ENCODE assay signal across 24 cellular contexts in the genomic region with DNA sequence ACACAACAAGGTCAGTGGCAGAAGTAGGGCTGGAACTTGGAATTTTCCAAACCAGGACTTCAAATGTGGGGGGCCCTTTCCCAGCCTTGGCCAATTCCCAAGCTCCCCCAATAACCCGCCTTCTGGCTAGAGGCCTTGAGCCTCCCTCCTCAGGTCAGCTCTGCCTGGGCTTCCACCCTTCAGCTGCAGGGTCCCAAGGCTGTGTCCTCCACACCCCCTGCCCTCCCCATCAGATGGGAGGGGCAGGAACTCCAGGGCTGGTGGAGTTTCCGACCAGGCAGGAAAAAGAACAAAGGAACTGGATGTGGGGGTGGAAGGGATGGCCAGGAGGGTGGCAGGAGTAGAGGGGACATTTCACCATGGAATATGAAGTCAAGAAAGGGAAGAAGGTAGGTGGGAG. TPM values are rescaled to one million over a fixed set of nuclear protein-coding genes. Genes with fewer than 3 reads are reported as not detected.
DNase-seq lines count a peak whose midpoint lies in the region; ATAC-seq and TF ChIP-seq lines count a peak whose summit lies in the region.
"Had no signal": no experiment of that assay in that cellular context is flagged by ENCODE, and none has a peak within 500 bp of the region (broad histone marks: within the 10 kb centered on the region; RNA-seq: fewer than 3 reads in every experiment).

A gene (plus strand): TSS at position 343 of the 400 bp plus-strand sequence. CDS start 17 bp downstream, at position 360.

- peak within 1 kb of the TSS in 2 of 3 donors; percentile 50 to 51 for H3K9ac ChIP-seq in skeletal muscle tissue (ENCODE audit: low read depth in 1 of 3, low read length in 3 of 3)

- H4K20me1 ChIP-seq in GM23338 (replicated peaks; ENCODE audit: insufficient read depth) = no peaks in the 10 kb centered on the region

- intact Hi-C loops in aorta (cut with DNase I) = no loop called here

- H3K36me3 ChIP-seq in GM23338 (ENCODE audit: insufficient read depth) (no peaks in the 10 kb centered on the region), skeletal muscle tissue (ENCODE audit: control insufficient read depth in 3 of 3, insufficient read depth in 3 of 3, low read length in 3 of 3) (no peaks in the 10 kb centered on the region), aorta (ENCODE audit: control insufficient read depth in 1 of 2, insufficient read depth in 2 of 2, low read length in 1 of 2) (no peaks in the 10 kb centered on the region)
- H3K36me3 ChIP-seq: cardiac muscle cell had no signal

- TF ChIP-seq CTCF in GM23338 (conservative IDR thresholded peaks at IDR 0.05; ENCODE audit: low read depth in 2 of 2) = no peak

- in situ Hi-C loops in endometrial microvascular endothelial cells (cut with HindIII; ENCODE audit: inconsistent ontology term, low pct_unique_long_range_greater_than_20kb, low sequenced_read_pairs) = no loop called here

- peaks cover 18% of the 10 kb centered on the region for H3K27me3 Mint-ChIP-seq in GM23338 (ENCODE audit: insufficient read depth, low read depth, poor library complexity)

- WGBS in aorta, 2 donors = 36 to 50% methylated on average over 2 of the region's 2 CpGs

- ATAC-seq in GM23338 (peak; percentile 10; the same call in 1 of the 3 replicates), aorta (ENCODE audit: low FRiP score) (no peak), GM18867 (IDR thresholded peaks at IDR 0.05; ENCODE audit: unreplicated experiment) (no peak), GM18858 (IDR thresholded peaks at IDR 0.05; ENCODE audit: unreplicated experiment) (no peak)
- ATAC-seq: activated T-cell treated with anti-CD3 and anti-CD28 coated beads, Interleukin-2, amount 50 U/mL, for 4 hours; foreskin keratinocyte had no signal

- peak within 1 kb of the TSS; percentile 77 for H2AFZ ChIP-seq in GM23338

- H3K4me3 ChIP-seq in GM23338 = peak within 1 kb of the TSS; percentile 37
- peak within 1 kb of the TSS; percentile 9 to 64 (median 61) for H3K4me3 ChIP-seq in skeletal muscle tissue (ENCODE audit: low read length in 3 of 3)
- H3K4me3 ChIP-seq in aorta (ENCODE audit: low read length in 2 of 2) = no peak within 1 kb of the TSS
- H3K4me3 ChIP-seq: A549, cardiac muscle cell, K562, SK-N-MC, testis had no signal

- no peaks in the 10 kb centered on the region for H3K27me3 ChIP-seq in GM23338 (ENCODE audit: insufficient read depth)
- peaks cover 15 to 20% (median 19%) of the 10 kb centered on the region in 3 donors for H3K27me3 ChIP-seq in skeletal muscle tissue (ENCODE audit: control insufficient read depth in 3 of 3, insufficient read depth in 3 of 3, low read length in 3 of 3)
- H3K27me3 ChIP-seq in aorta (ENCODE audit: control insufficient read depth in 1 of 2, insufficient read depth in 2 of 2, low read length in 1 of 2) = no peaks in the 10 kb centered on the region
- H3K27me3 ChIP-seq: cardiac muscle cell, testis had no signal

- no peaks in the 10 kb centered on the region for H3K79me2 ChIP-seq in GM23338 (replicated peaks; ENCODE audit: insufficient read depth)

- H3K9me2 ChIP-seq in GM23338 (ENCODE audit: insufficient read depth) = peaks cover 4% of the 10 kb centered on the region

- no peaks in the 10 kb centered on the region for H3K36me3 Mint-ChIP-seq in GM23338 (ENCODE audit: low read depth)
- H3K36me3 Mint-ChIP-seq: activated naive CD8-positive, alpha-beta T cell; mesothelial cell of epicardium had no signal

- no peak within 1 kb of the TSS for H3K27ac Mint-ChIP-seq in GM23338
- H3K27ac Mint-ChIP-seq: activated naive CD8-positive, alpha-beta T cell; mesothelial cell of epicardium had no signal

- H3K4me1 Mint-ChIP-seq in GM23338 = peaks cover 54% of the 10 kb centered on the region
- H3K4me1 Mint-ChIP-seq: mesothelial cell of epicardium had no signal

- peak within 1 kb of the TSS; percentile 67 for H3K4me2 ChIP-seq in GM23338
- H3K4me2 ChIP-seq: A549 had no signal

- peak within 1 kb of the TSS; percentile 39; the same call in 2 of the 3 replicates for H3K4me3 Mint-ChIP-seq in GM23338
- H3K4me3 Mint-ChIP-seq: activated naive CD8-positive, alpha-beta T cell; activated T-cell treated with anti-CD3 and anti-CD28 coated beads, Interleukin-2, amount 50 U/mL, for 4 hours; mesothelial cell of epicardium; neural crest cell had no signal

- peaks cover 11% of the 10 kb centered on the region for H3F3A ChIP-seq in GM23338 (replicated peaks; ENCODE audit: low read depth)

- peaks cover 61% of the 10 kb centered on the region for H3K4me1 ChIP-seq in GM23338 (ENCODE audit: insufficient read depth)
- peaks cover 3 to 23% (median 10%) of the 10 kb centered on the region in 3 donors for H3K4me1 ChIP-seq in skeletal muscle tissue (ENCODE audit: control insufficient read depth in 3 of 3, insufficient read depth in 3 of 3, low read length in 3 of 3)
- H3K4me1 ChIP-seq in aorta (ENCODE audit: control insufficient read depth in 1 of 2, insufficient read depth in 2 of 2, low read length in 2 of 2) = no peaks in the 10 kb centered on the region
- H3K4me1 ChIP-seq: A549, foreskin keratinocyte, testis had no signal

- peaks cover 13% of the 10 kb centered on the region for H3K9me3 Mint-ChIP-seq in GM23338
- H3K9me3 Mint-ChIP-seq: activated T-cell treated with anti-CD3 and anti-CD28 coated beads, Interleukin-2, amount 50 U/mL, for 4 hours; mesothelial cell of epicardium; neural crest cell had no signal

- H3K27ac ChIP-seq in GM23338 (ENCODE audit: low read depth) = no peak within 1 kb of the TSS
- H3K27ac ChIP-seq in skeletal muscle tissue (ENCODE audit: low read depth, low read length) = no peak within 1 kb of the TSS
- no peak within 1 kb of the TSS for H3K27ac ChIP-seq in aorta (ENCODE audit: low read depth in 1 of 2, low read length in 2 of 2)
- H3K27ac ChIP-seq: A549, cardiac muscle cell, foreskin keratinocyte, SK-N-MC, testis had no signal

- no peaks in the 10 kb centered on the region for H3K9me3 ChIP-seq in skeletal muscle tissue (ENCODE audit: control insufficient read depth in 3 of 3, low read length in 3 of 3)
- H3K9me3 ChIP-seq in aorta (ENCODE audit: control insufficient read depth, low read length) = no peaks in the 10 kb centered on the region
- H3K9me3 ChIP-seq: A549, testis had no signal

- DNase-seq in GM23338 (ENCODE audit: low spot score) (no peak), left kidney (ENCODE audit: low read depth, low spot score) (peak; percentile 23), aorta (no peak)
- no peak for DNase-seq in stimulated activated CD4-positive, alpha-beta T cell treated with anti-CD3 and anti-CD28 coated beads, Interleukin-12 subunit alpha, Interleukin-12 subunit beta, amount 100 ng/mL, for 4 hours
- DNase-seq: activated CD4-positive, alpha-beta T cell treated with anti-CD3 and anti-CD28 coated beads, Interleukin-2, amount 50 U/mL, for 4 hours; activated T-cell treated with anti-CD3 and anti-CD28 coated beads, Interleukin-2, amount 50 U/mL, for 4 hours; DMS79 treated with DMSO at 0.1 percent for 48 hours; foreskin keratinocyte; NCI-H2081; NCI-H524 treated with DMSO at 0.1 percent for 48 hours; retina; stimulated activated CD4-positive, alpha-beta T cell treated with anti-CD3 and anti-CD28 coated beads, Interleukin-2, amount 100 ng/mL, for 48 hours; testis had no signal

TF ChIP-seq in GM23338, 12 proteins besides CTCF, POLR2A, EP300 and RAD21 (continues in another document):
- TF ChIP-seq ZNF114 (CRISPR knock-in tag; IDR thresholded peaks at IDR 0.05) = no peak
- TF ChIP-seq CREB1 (CRISPR knock-in tag; IDR thresholded peaks at IDR 0.05; ENCODE audit: low read depth) = no peak
- TF ChIP-seq NANOG (IDR thresholded peaks at IDR 0.05; ENCODE audit: borderline replicate concordance) = no peak
- no peak for TF ChIP-seq POLR2AphosphoS5 (IDR thresholded peaks at IDR 0.05; ENCODE audit: low read depth)
- TF ChIP-seq, protein P1, sequence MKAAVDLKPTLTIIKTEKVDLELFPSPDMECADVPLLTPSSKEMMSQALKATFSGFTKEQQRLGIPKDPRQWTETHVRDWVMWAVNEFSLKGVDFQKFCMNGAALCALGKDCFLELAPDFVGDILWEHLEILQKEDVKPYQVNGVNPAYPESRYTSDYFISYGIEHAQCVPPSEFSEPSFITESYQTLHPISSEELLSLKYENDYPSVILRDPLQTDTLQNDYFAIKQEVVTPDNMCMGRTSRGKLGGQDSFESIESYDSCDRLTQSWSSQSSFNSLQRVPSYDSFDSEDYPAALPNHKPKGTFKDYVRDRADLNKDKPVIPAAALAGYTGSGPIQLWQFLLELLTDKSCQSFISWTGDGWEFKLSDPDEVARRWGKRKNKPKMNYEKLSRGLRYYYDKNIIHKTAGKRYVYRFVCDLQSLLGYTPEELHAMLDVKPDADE (IDR thresholded peaks at IDR 0.05) = no peak
- TF ChIP-seq EZH2phosphoT487 (IDR thresholded peaks at IDR 0.05; ENCODE audit: unreplicated experiment) = no peak

RNA-seq across cellular contexts. Expression of the gene that starts here (rescaled TPM):
- 9.6 and 13.3 TPM in 2 replicates for total RNA-seq in GM23338 (2014; rRNA removed; shearing (Covaris generic))
- polyA plus RNA-seq in GM23338 (2016; fragmentation: Nextera tagmentation; extraction: Ambion mirVana) = 4.9 and 6.4 TPM in 2 replicates
- 13.1 TPM for total RNA-seq in endometrial microvascular endothelial cells (ENCODE audit: inconsistent ontology term)
- total RNA-seq in skeletal muscle tissue = 4.7 TPM
- 10 to 100 TPM in 1 of 2 donors, 1 to 10 TPM in 1; 7.4 to 11.0 TPM for total RNA-seq in aorta
- polyA plus RNA-seq in aorta = 1 to 10 TPM in 1 of 2 donors, under 1 TPM in 1; 0.88 to 1.7 TPM
- total RNA-seq: activated T-cell treated with anti-CD3 and anti-CD28 coated beads, Interleukin-2, amount 50 U/mL, for 4 hours; foreskin keratinocyte; K562 had no signal
- polyA plus RNA-seq: foreskin keratinocyte had no signal

Comparison
In these comparisons a context has a peak if more than half of its experiments do, and no peak if none do; other contexts are left out.
1. H3K4me3 ChIP-seq: peak in GM23338 (single experiment) and skeletal muscle tissue (3 of 3); none in aorta (0 of 2).